Comparison of ENCODE assay signal across 8 cellular contexts in the genomic region with DNA sequence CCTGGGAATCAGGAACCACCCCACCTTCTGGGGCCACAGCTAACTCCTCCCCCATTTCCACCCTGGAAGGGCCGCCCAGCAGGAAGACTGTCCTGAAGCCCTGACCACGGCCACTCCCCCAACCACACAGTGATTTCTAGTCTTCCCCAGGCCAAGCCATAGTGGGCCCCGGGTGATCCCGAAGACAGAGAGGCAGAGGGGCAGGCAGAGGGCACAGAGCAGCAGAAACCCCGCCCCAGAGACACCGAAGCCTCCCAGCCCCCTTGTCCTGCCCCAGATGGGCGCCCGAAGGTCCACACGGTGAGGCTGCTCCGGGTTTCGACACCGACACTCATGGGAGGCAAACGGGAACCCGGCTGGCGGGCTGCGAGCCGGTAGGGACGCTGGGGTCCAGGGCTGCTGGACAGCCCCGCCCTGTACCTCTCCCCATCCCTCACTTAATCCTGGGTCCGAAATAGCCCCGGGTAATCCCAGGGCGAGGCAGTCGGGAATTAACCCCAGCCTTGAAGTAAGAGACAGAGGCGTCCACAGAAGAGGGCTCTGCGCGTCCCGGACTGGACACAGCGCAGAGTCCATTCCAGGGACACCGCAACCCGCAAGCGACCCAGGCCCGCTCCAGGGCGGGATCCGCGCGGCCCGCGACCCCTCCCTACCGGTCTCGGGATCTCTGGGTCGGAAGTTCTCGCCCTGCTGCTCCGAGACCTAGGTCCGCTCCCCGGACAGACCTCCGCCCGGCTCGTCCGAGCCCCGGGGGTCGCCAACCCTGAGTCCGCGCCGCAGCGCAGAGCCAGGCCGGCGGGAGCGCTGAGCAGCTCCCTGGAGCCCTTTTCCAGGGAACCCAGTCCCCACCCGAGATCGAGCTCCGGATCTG.
DNase-seq lines count a peak whose midpoint lies in the region; ATAC-seq and TF ChIP-seq lines count a peak whose summit lies in the region.

No MANE protein-coding gene starts in this region.

- no peak for TF ChIP-seq CTCF in RWPE2 (IDR thresholded peaks at IDR 0.05; ENCODE audit: poor library complexity, severe bottlenecking)
- TF ChIP-seq CTCF in cardiac muscle cell (IDR thresholded peaks at IDR 0.05; ENCODE audit: low read depth, low read length) = no peak
- TF ChIP-seq CTCF in parathyroid adenoma (IDR thresholded peaks at IDR 0.05) = no peak

- H3K36me3 ChIP-seq in RWPE2 (ENCODE audit: low read depth) (no peaks in the 10 kb centered on the region), cardiac muscle cell (no peaks in the 10 kb centered on the region), parathyroid adenoma (ENCODE audit: control insufficient read depth, insufficient read depth, low read length) (no peaks in the 10 kb centered on the region)

- H3K9me3 ChIP-seq in RWPE2 (ENCODE audit: severe bottlenecking) (peaks cover 9% of the 10 kb centered on the region), cardiac muscle cell (ENCODE audit: low read depth) (no peaks in the 10 kb centered on the region), parathyroid adenoma (ENCODE audit: control insufficient read depth, low read length) (no peaks in the 10 kb centered on the region)

- H3K9ac ChIP-seq in parathyroid adenoma = no peak overlapping the region

- ATAC-seq in RWPE2 (ENCODE audit: low read depth) (no peak), GM18909 (IDR thresholded peaks at IDR 0.05; ENCODE audit: poor library complexity, unreplicated experiment) (no peak), HG02885 (IDR thresholded peaks at IDR 0.05; ENCODE audit: poor library complexity, unreplicated experiment) (no peak)

- no peaks in the 10 kb centered on the region for H3K4me1 ChIP-seq in RWPE2 (ENCODE audit: insufficient read depth, poor library complexity, severe bottlenecking)
- H3K4me1 ChIP-seq in cardiac muscle cell (ENCODE audit: low read depth) = peaks cover 13% of the 10 kb centered on the region
- H3K4me1 ChIP-seq in parathyroid adenoma = peaks cover 7% of the 10 kb centered on the region

- peak; percentile 51 for DNase-seq in DMS53 (lab: John Stamatoyannopoulos, UW)
- peak; percentile 27 for DNase-seq in RWPE2 (ENCODE audit: low spot score)
- peak; percentile 20 to 45 for DNase-seq in cardiac muscle cell (ENCODE audit: low read depth in 1 of 2, low spot score in 1 of 2)
- no peak for DNase-seq in NCI-H2107 treated with DMSO at 0.1 percent for 48 hours (lab: John Stamatoyannopoulos, UW; ENCODE audit: unreplicated experiment)
- no peak for DNase-seq in GM19238 (ENCODE audit: insufficient read length, low spot score)

- H2AFZ ChIP-seq in parathyroid adenoma = peak overlapping the region; percentile 61

- H3K4me3 ChIP-seq in RWPE2 (ENCODE audit: severe bottlenecking) (peak overlapping the region; percentile 26), cardiac muscle cell (peak overlapping the region; percentile 44), parathyroid adenoma (ENCODE audit: low read depth, low read length) (peak overlapping the region; percentile 38)

- H3K4me2 ChIP-seq in parathyroid adenoma (ENCODE audit: low read length) = peak overlapping the region; percentile 54

- H3K27me3 ChIP-seq in RWPE2 (ENCODE audit: insufficient read depth, poor library complexity, severe bottlenecking) (peaks cover 38% of the 10 kb centered on the region), cardiac muscle cell (peaks cover 23% of the 10 kb centered on the region), parathyroid adenoma (ENCODE audit: control insufficient read depth, insufficient read depth, low read length) (no peaks in the 10 kb centered on the region)

- H3K27ac ChIP-seq in RWPE2 (ENCODE audit: poor library complexity, severe bottlenecking) = no peak overlapping the region
- no peak overlapping the region for H3K27ac ChIP-seq in cardiac muscle cell
- no peak overlapping the region for H3K27ac ChIP-seq in parathyroid adenoma

- H3K79me2 ChIP-seq in parathyroid adenoma = no peaks in the 10 kb centered on the region

Comparison
In these comparisons a context has a peak if more than half of its experiments do, and no peak if none do; other contexts are left out.
1. DNase-seq: peak in DMS53 (single experiment), RWPE2 (single experiment) and cardiac muscle cell (2 of 2); none in NCI-H2107 treated with DMSO at 0.1 percent for 48 hours (single experiment) and GM19238 (single experiment).
2. Peak in every context shown above with its lines, with median percentiles within 50 percentile points of each other: H3K4me3 ChIP-seq.